ENCODE assay signal across 2 cellular contexts in the genomic region with DNA sequence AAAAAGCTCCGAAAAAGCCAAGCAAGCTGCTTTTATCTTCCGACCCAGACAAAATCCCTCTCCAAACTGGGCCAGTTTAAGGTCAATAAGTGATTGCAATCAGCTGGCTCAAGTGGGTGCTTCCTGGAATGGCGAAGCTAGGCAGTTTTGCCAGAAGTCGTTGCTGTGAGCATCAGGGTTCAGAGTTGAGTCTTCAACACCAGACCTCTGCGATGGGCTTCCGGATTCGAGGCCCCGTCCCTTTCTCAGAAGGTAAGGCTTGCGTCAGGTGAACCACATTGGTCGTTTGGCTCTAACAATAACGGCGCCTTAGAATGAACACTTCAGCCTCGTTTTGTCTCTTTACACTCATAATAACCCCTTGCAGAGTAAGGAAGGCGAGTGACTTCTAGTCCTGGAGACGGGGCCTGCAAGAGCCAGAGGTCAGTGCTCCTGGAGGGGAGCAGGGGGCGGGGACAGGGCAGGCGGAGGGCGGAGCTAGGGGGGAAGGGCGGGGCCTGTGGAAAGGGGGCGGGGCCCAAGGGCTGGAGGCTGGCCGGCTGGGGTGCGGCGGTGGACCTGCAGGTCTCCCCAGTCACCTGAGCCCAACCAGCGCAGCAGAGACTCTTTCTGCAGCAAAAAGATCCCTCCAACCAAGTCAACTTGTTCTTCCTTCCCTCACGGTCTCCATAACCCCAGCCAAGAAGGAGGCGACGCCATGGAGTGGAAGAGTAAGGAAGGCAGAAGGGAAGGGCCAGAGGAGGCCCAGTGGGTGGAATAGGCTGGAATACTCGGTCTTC.
TF ChIP-seq lines count a peak whose summit lies in the region.

No MANE protein-coding gene starts in this region.

TF ChIP-seq in SK-N-SH, 30 proteins besides CTCF, POLR2A, EP300 and RAD21 (continued from another document):
- TF ChIP-seq, protein P1, sequence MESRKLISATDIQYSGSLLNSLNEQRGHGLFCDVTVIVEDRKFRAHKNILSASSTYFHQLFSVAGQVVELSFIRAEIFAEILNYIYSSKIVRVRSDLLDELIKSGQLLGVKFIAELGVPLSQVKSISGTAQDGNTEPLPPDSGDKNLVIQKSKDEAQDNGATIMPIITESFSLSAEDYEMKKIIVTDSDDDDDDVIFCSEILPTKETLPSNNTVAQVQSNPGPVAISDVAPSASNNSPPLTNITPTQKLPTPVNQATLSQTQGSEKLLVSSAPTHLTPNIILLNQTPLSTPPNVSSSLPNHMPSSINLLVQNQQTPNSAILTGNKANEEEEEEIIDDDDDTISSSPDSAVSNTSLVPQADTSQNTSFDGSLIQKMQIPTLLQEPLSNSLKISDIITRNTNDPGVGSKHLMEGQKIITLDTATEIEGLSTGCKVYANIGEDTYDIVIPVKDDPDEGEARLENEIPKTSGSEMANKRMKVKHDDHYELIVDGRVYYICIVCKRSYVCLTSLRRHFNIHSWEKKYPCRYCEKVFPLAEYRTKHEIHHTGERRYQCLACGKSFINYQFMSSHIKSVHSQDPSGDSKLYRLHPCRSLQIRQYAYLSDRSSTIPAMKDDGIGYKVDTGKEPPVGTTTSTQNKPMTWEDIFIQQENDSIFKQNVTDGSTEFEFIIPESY (IDR thresholded peaks at IDR 0.05; ENCODE audit: borderline replicate concordance, low read depth), result no peak

TF ChIP-seq in SK-N-SH treated with all-trans-retinoic acid at 6 μM for 48 hours, 23 proteins besides CTCF, POLR2A, EP300 and RAD21:
- TF ChIP-seq, protein P2, sequence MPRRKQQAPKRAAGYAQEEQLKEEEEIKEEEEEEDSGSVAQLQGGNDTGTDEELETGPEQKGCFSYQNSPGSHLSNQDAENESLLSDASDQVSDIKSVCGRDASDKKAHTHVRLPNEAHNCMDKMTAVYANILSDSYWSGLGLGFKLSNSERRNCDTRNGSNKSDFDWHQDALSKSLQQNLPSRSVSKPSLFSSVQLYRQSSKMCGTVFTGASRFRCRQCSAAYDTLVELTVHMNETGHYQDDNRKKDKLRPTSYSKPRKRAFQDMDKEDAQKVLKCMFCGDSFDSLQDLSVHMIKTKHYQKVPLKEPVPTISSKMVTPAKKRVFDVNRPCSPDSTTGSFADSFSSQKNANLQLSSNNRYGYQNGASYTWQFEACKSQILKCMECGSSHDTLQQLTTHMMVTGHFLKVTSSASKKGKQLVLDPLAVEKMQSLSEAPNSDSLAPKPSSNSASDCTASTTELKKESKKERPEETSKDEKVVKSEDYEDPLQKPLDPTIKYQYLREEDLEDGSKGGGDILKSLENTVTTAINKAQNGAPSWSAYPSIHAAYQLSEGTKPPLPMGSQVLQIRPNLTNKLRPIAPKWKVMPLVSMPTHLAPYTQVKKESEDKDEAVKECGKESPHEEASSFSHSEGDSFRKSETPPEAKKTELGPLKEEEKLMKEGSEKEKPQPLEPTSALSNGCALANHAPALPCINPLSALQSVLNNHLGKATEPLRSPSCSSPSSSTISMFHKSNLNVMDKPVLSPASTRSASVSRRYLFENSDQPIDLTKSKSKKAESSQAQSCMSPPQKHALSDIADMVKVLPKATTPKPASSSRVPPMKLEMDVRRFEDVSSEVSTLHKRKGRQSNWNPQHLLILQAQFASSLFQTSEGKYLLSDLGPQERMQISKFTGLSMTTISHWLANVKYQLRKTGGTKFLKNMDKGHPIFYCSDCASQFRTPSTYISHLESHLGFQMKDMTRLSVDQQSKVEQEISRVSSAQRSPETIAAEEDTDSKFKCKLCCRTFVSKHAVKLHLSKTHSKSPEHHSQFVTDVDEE (CRISPR knock-in tag; IDR thresholded peaks at IDR 0.05), result no peak
- TF ChIP-seq SNAI2 (CRISPR knock-in tag; IDR thresholded peaks at IDR 0.05) (no peak), PPARA (CRISPR knock-in tag; IDR thresholded peaks at IDR 0.05; ENCODE audit: borderline replicate concordance) (no peak), TCF4 (CRISPR knock-in tag; IDR thresholded peaks at IDR 0.05; ENCODE audit: borderline replicate concordance) (no peak), ESRRG (CRISPR knock-in tag; IDR thresholded peaks at IDR 0.05) (no peak), ZFP3 (CRISPR knock-in tag; IDR thresholded peaks at IDR 0.05) (no peak), TOX (CRISPR knock-in tag; IDR thresholded peaks at IDR 0.05; ENCODE audit: borderline replicate concordance) (no peak), OSR1 (CRISPR knock-in tag; IDR thresholded peaks at IDR 0.05) (no peak), GLIS3 (CRISPR knock-in tag; IDR thresholded peaks at IDR 0.05) (no peak), ZFP30 (CRISPR knock-in tag; IDR thresholded peaks at IDR 0.05) (no peak), RARB (CRISPR knock-in tag; IDR thresholded peaks at IDR 0.05) (no peak), ZNF70 (CRISPR knock-in tag; IDR thresholded peaks at IDR 0.05) (no peak), PATZ1 (CRISPR knock-in tag; IDR thresholded peaks at IDR 0.05; ENCODE audit: borderline replicate concordance) (no peak), POU6F1 (CRISPR knock-in tag; IDR thresholded peaks at IDR 0.05; ENCODE audit: borderline replicate concordance, low read depth) (no peak), BACH2 (CRISPR knock-in tag; IDR thresholded peaks at IDR 0.05; ENCODE audit: borderline replicate concordance) (no peak)
